In the genomic region with DNA sequence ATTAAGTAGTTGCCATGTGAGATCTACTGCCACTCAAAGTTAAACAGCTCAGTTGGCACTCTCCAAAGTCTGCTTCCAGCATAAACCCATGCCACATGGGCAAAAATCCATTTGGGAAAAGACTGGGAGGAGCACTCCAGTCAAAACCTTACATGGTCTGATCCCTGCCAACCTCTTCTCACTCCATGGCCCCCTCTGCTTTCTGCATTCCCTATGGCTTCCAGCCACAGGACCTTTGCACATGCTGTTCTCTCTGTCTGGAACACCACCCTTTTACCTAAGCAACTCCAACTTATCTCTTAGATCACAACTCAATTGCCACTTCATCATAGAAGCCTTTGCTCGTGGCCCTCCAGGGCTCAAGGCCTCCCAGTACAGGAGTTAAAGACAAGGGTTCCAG, we compare ENCODE assay signal across 17 cellular contexts.
DNase-seq lines count a peak whose midpoint lies in the region; TF ChIP-seq lines count a peak whose summit lies in the region.
"Had no signal": no experiment of that assay in that cellular context is flagged by ENCODE, and none has a peak within 500 bp of the region (broad histone marks: within the 10 kb centered on the region; RNA-seq: fewer than 3 reads in every experiment).

No MANE protein-coding gene starts in this region.

- no peak overlapping the region for H2AFZ ChIP-seq in Karpas-422 (ENCODE audit: low read length)
- H2AFZ ChIP-seq: GM23338 had no signal

- H3K27ac Mint-ChIP-seq in nephron (peak overlapping the region; percentile 52 to 92 (median 71)), Calu3 (ENCODE audit: unreplicated experiment) (no peak overlapping the region)
- H3K27ac Mint-ChIP-seq: CD4-positive, alpha-beta T cell; CD8-positive, alpha-beta memory T cell; GM23338 had no signal

- H3K9me3 Mint-ChIP-seq in nephron (no peaks in the 10 kb centered on the region), Calu3 (ENCODE audit: low read depth, unreplicated experiment) (peaks cover 3% of the 10 kb centered on the region)
- H3K9me3 Mint-ChIP-seq: CD4-positive, alpha-beta T cell; GM23338 had no signal

- DNase-seq in cardiac muscle cell (ENCODE audit: low read depth in 1 of 2, low spot score in 1 of 2) (no peak), cardiac septum (ENCODE audit: low spot score) (no peak), Karpas-422 (no peak), NOMO-1 treated with dmso at 0.1 percent for 144 hours (lab: John Stamatoyannopoulos, UW; ENCODE audit: unreplicated experiment) (no peak), Calu3 (no peak)
- no peak for DNase-seq in activated T-cell treated with anti-CD3 and anti-CD28 coated beads, Interleukin-2, amount 50 U/mL, for 48 hours
- DNase-seq: CD4-positive, alpha-beta T cell; CD8-positive, alpha-beta memory T cell; DMS53; DMS79 treated with DMSO at 0.1 percent for 48 hours; GF-D8 had no signal

- peaks cover 28% of the 10 kb centered on the region for H3K4me1 ChIP-seq in cardiac muscle cell (ENCODE audit: low read depth)
- no peaks in the 10 kb centered on the region for H3K4me1 ChIP-seq in HEK293 (ENCODE audit: control insufficient read depth, insufficient read depth, low read length)
- peaks cover 65% of the 10 kb centered on the region for H3K4me1 ChIP-seq in Karpas-422 (ENCODE audit: low read length)

- no peaks in the 10 kb centered on the region for H3K9me2 ChIP-seq in Karpas-422 (replicated peaks; ENCODE audit: insufficient read depth, low read length)

- H3K36me3 ChIP-seq in cardiac muscle cell (no peaks in the 10 kb centered on the region), HEK293 (ENCODE audit: control insufficient read depth in 2 of 2, insufficient read depth in 1 of 2, low read length in 2 of 2) (no peaks in the 10 kb centered on the region), Karpas-422 (ENCODE audit: insufficient read depth, low read length) (no peaks in the 10 kb centered on the region)
- H3K36me3 ChIP-seq: BLaER1 treated with 17β-estradiol and CSF1 and Interleukin-3, amounts not matched to agents 10 nM and 100 nM; HAP-1 had no signal

- H3K9me3 ChIP-seq in cardiac muscle cell (ENCODE audit: low read depth): no peaks in the 10 kb centered on the region
- H3K9me3 ChIP-seq in HEK293 (ENCODE audit: control insufficient read depth, insufficient read depth, low read depth, low read length): no peaks in the 10 kb centered on the region
- no peaks in the 10 kb centered on the region for H3K9me3 ChIP-seq in Karpas-422 (ENCODE audit: low read length)
- H3K9me3 ChIP-seq: BLaER1 treated with 17β-estradiol and CSF1 and Interleukin-3, amounts not matched to agents 10 nM and 100 nM; HAP-1 had no signal

- H3K36me3 Mint-ChIP-seq in nephron (ENCODE audit: low read depth): no peaks in the 10 kb centered on the region
- no peaks in the 10 kb centered on the region for H3K36me3 Mint-ChIP-seq in Calu3 (ENCODE audit: insufficient read depth, unreplicated experiment)
- H3K36me3 Mint-ChIP-seq: CD14-positive monocyte; CD8-positive, alpha-beta memory T cell had no signal

- TF ChIP-seq CTCF in cardiac muscle cell (IDR thresholded peaks at IDR 0.05; ENCODE audit: low read depth, low read length) (no peak), HEK293 (tag by site-specific recombination; IDR thresholded peaks at IDR 0.05) (no peak), nephron (IDR thresholded peaks at IDR 0.05; ENCODE audit: unreplicated experiment in 3 of 3) (no peak), Calu3 (IDR thresholded peaks at IDR 0.05; ENCODE audit: unreplicated experiment) (no peak)

- POLR2A ChIA-PET in HEK293 (lab: Yijun Ruan, JAX): no interaction called here

- H4K20me1 ChIP-seq in Karpas-422 (ENCODE audit: insufficient read depth, low read depth, low read length): no peaks in the 10 kb centered on the region
- H4K20me1 ChIP-seq: BLaER1 treated with 17β-estradiol and CSF1 and Interleukin-3, amounts not matched to agents 10 nM and 100 nM had no signal

- CTCF ChIA-PET in HEK293 (lab: Yijun Ruan, JAX) (interaction anchor here (0.7 kb wide), 1 partner anchor 67 kb away, joined by 3 read pairs; no protein-coding TSS in a partner anchor), Calu3 (lab: Charles Lee) (no interaction called here)

- H3K4me1 Mint-ChIP-seq in nephron: peaks cover 69% of the 10 kb centered on the region
- H3K4me1 Mint-ChIP-seq in Calu3 (ENCODE audit: low read depth, unreplicated experiment): no peaks in the 10 kb centered on the region
- H3K4me1 Mint-ChIP-seq: CD14-positive monocyte; CD8-positive, alpha-beta memory T cell had no signal

- H3K4me2 ChIP-seq in Karpas-422 (ENCODE audit: low read depth, low read length, poor library complexity, severe bottlenecking): peak overlapping the region; percentile 75
- H3K4me2 ChIP-seq: GM23338 had no signal

- H3K4me3 Mint-ChIP-seq in nephron (no peak overlapping the region), Calu3 (ENCODE audit: low read depth, unreplicated experiment) (no peak overlapping the region)
- H3K4me3 Mint-ChIP-seq: CD14-positive monocyte; CD4-positive, alpha-beta T cell; CD8-positive, alpha-beta memory T cell; GM23338 had no signal

- H3K4me3 ChIP-seq in cardiac muscle cell: no peak overlapping the region
- H3K4me3 ChIP-seq in HEK293 (ENCODE audit: low read depth, low read length): no peak overlapping the region
- H3K4me3 ChIP-seq in Karpas-422 (ENCODE audit: low read length): no peak overlapping the region
- H3K4me3 ChIP-seq: BLaER1 treated with 17β-estradiol and CSF1 and Interleukin-3, amounts not matched to agents 10 nM and 100 nM; GM23338; HAP-1 had no signal

- BruUV-seq in Calu3 (replicated peaks; lab: Mats Ljungman, UMichigan): no TSS peak

- H3K27me3 Mint-ChIP-seq in nephron (ENCODE audit: low read depth) (peaks cover 7% of the 10 kb centered on the region), Calu3 (ENCODE audit: unreplicated experiment) (peaks cover 12% of the 10 kb centered on the region)
- H3K27me3 Mint-ChIP-seq: CD4-positive, alpha-beta T cell; CD8-positive, alpha-beta memory T cell had no signal

- H3K27ac ChIP-seq in cardiac muscle cell: peak overlapping the region; percentile 71
- no peak overlapping the region for H3K27ac ChIP-seq in HEK293 (ENCODE audit: extremely low read depth, low read depth, low read length)
- H3K27ac ChIP-seq in Karpas-422 (ENCODE audit: low read length): peak overlapping the region; percentile 100
- H3K27ac ChIP-seq: BLaER1 treated with 17β-estradiol and CSF1 and Interleukin-3, amounts not matched to agents 10 nM and 100 nM had no signal

- H3K79me2 ChIP-seq in Karpas-422 (ENCODE audit: low read length): no peaks in the 10 kb centered on the region

- peak overlapping the region; percentile 72 for H3K9ac ChIP-seq in Karpas-422 (ENCODE audit: low read length)
- H3K9ac ChIP-seq: BLaER1 treated with 17β-estradiol and CSF1 and Interleukin-3, amounts not matched to agents 10 nM and 100 nM had no signal

- intact Hi-C loops in cardiac septum (cut with DNase I): no loop called here
- intact Hi-C loops in Calu3 (cut with micrococcal nuclease; ENCODE audit: unreplicated experiment): no loop called here

- H3K27me3 ChIP-seq in cardiac muscle cell: no peaks in the 10 kb centered on the region
- no peaks in the 10 kb centered on the region for H3K27me3 ChIP-seq in Karpas-422 (ENCODE audit: low read length)
- H3K27me3 ChIP-seq: BLaER1 treated with 17β-estradiol and CSF1 and Interleukin-3, amounts not matched to agents 10 nM and 100 nM had no signal

TF ChIP-seq in HEK293, 187 proteins besides CTCF, POLR2A, EP300 and RAD21:
- TF ChIP-seq, protein P1, sequence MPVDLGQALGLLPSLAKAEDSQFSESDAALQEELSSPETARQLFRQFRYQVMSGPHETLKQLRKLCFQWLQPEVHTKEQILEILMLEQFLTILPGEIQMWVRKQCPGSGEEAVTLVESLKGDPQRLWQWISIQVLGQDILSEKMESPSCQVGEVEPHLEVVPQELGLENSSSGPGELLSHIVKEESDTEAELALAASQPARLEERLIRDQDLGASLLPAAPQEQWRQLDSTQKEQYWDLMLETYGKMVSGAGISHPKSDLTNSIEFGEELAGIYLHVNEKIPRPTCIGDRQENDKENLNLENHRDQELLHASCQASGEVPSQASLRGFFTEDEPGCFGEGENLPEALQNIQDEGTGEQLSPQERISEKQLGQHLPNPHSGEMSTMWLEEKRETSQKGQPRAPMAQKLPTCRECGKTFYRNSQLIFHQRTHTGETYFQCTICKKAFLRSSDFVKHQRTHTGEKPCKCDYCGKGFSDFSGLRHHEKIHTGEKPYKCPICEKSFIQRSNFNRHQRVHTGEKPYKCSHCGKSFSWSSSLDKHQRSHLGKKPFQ (tag by site-specific recombination; IDR thresholded peaks at IDR 0.05): no peak
- TF ChIP-seq ZNF623 (tag by site-specific recombination; IDR thresholded peaks at IDR 0.05): peak; percentile 82
